In genomic region chr16:10980811-10981210, GRCh38 we compare ENCODE assay signal across 17 cellular contexts. TPM values are rescaled to one million over a fixed set of nuclear protein-coding genes. Genes with fewer than 3 reads are reported as not detected.
A peak's percentile ranks its signal among the peaks of the same experiment; 100 is the strongest.
DNase-seq lines count a peak whose midpoint lies in the region; ATAC-seq and TF ChIP-seq lines count a peak whose summit lies in the region.
"Had no signal": no experiment of that assay in that cellular context is flagged by ENCODE, and none has a peak within 500 bp of the region (broad histone marks: within the 10 kb centered on the region; RNA-seq: fewer than 3 reads in every experiment).

No MANE protein-coding gene starts in this region.

- ATAC-seq in DND-41 (ENCODE audit: insufficient read depth, low read depth) (no peak), GM21619 (IDR thresholded peaks at IDR 0.05; ENCODE audit: unreplicated experiment) (no peak)
- no peak for ATAC-seq in stimulated activated effector memory CD8-positive, alpha-beta T cell treated with anti-CD3 and anti-CD28 coated beads, Interleukin-12 subunit alpha, Interleukin-12 subunit beta, amount 100 ng/mL, for 72 hours
- ATAC-seq: activated naive CD8-positive, alpha-beta T cell treated with anti-CD3 and anti-CD28 coated beads, Interleukin-2, amount 50 U/mL, for 24 hours had no signal

- H3K27ac Mint-ChIP-seq in stimulated activated effector memory CD8-positive, alpha-beta T cell treated with anti-CD3 and anti-CD28 coated beads, Interleukin-12 subunit alpha, Interleukin-12 subunit beta, amount 100 ng/mL, for 72 hours, result peak overlapping the region; percentile 29
- H3K27ac Mint-ChIP-seq in activated T-helper 1 cell treated with anti-CD3 and anti-CD28 coated beads, Interleukin-12 subunit alpha, Interleukin-12 subunit beta, Interleukin-2, Interleukin-4 antibody, amounts not matched to agents 30 ng/mL and 10 ng/mL and 1 ng/mL, durations not matched to agents 14 hours and 24 hours and 36 hours, result no peak overlapping the region
- H3K27ac Mint-ChIP-seq: activated naive CD8-positive, alpha-beta T cell treated with anti-CD3 and anti-CD28 coated beads, Interleukin-2, amount 50 U/mL, for 24 hours; stimulated activated naive CD8-positive, alpha-beta T cell treated with anti-CD3 and anti-CD28 coated beads, Interleukin-15, Interleukin-2, amounts not matched to agents 100 ng/mL and 50 ng/mL, for 24 hours had no signal

- intact Hi-C loops in activated T-helper 1 cell treated with anti-CD3 and anti-CD28 coated beads, Interleukin-12 subunit alpha, Interleukin-12 subunit beta, Interleukin-2, Interleukin-4 antibody, amounts not matched to agents 30 ng/mL and 10 ng/mL and 1 ng/mL, durations not matched to agents 14 hours and 24 hours and 36 hours (cut with micrococcal nuclease), result no loop called here

- no peaks in the 10 kb centered on the region for H3K9me3 Mint-ChIP-seq in stimulated activated effector memory CD8-positive, alpha-beta T cell treated with anti-CD3 and anti-CD28 coated beads, Interleukin-12 subunit alpha, Interleukin-12 subunit beta, amount 100 ng/mL, for 72 hours
- no peaks in the 10 kb centered on the region for H3K9me3 Mint-ChIP-seq in activated T-helper 1 cell treated with anti-CD3 and anti-CD28 coated beads, Interleukin-12 subunit alpha, Interleukin-12 subunit beta, Interleukin-2, Interleukin-4 antibody, amounts not matched to agents 30 ng/mL and 10 ng/mL and 1 ng/mL, durations not matched to agents 14 hours and 24 hours and 36 hours
- H3K9me3 Mint-ChIP-seq: activated naive CD8-positive, alpha-beta T cell treated with anti-CD3 and anti-CD28 coated beads, Interleukin-2, amount 50 U/mL, for 24 hours; stimulated activated naive CD8-positive, alpha-beta T cell treated with anti-CD3 and anti-CD28 coated beads, Interleukin-15, Interleukin-2, amounts not matched to agents 100 ng/mL and 50 ng/mL, for 24 hours had no signal

- CTCF ChIA-PET in RWPE1 (lab: Yijun Ruan, JAX), result interaction anchor here (1.0 to 2.3 kb wide), 3 partner anchors 10 to 276 kb away, joined by 3 to 8 read pairs (median 4); no protein-coding TSS in a partner anchor

- H3K4me1 Mint-ChIP-seq in stimulated activated effector memory CD8-positive, alpha-beta T cell treated with anti-CD3 and anti-CD28 coated beads, Interleukin-12 subunit alpha, Interleukin-12 subunit beta, amount 100 ng/mL, for 72 hours, result peaks cover 44% of the 10 kb centered on the region
- H3K4me1 Mint-ChIP-seq in activated T-helper 1 cell treated with anti-CD3 and anti-CD28 coated beads, Interleukin-12 subunit alpha, Interleukin-12 subunit beta, Interleukin-2, Interleukin-4 antibody, amounts not matched to agents 30 ng/mL and 10 ng/mL and 1 ng/mL, durations not matched to agents 14 hours and 24 hours and 36 hours (ENCODE audit: low read depth), result peaks cover 72% of the 10 kb centered on the region

- H3K36me3 ChIP-seq in DND-41 (ENCODE audit: insufficient read depth, low read length) (peaks cover 73% of the 10 kb centered on the region), osteoblast (ENCODE audit: insufficient read depth, low read length) (peaks cover 13% of the 10 kb centered on the region)
- H3K36me3 ChIP-seq: cardiac muscle cell had no signal

- H3K4me1 ChIP-seq in DND-41 (ENCODE audit: insufficient read depth, low read length), result peaks cover 7% of the 10 kb centered on the region; the same call in 1 of the 2 replicates
- peaks cover 8% of the 10 kb centered on the region for H3K4me1 ChIP-seq in osteoblast (ENCODE audit: insufficient read depth, low read length)

- H3K27ac ChIP-seq in DND-41 (ENCODE audit: low read length) (peak overlapping the region; percentile 50; the same call in 1 of the 2 replicates), RWPE1 (peak overlapping the region; percentile 79; the same call in 1 of the 2 replicates), epithelial cell of prostate (peak overlapping the region; percentile 54), osteoblast (ENCODE audit: low read depth, low read length) (no peak overlapping the region)
- H3K27ac ChIP-seq: cardiac muscle cell had no signal

- H3K4me3 ChIP-seq in DND-41 (ENCODE audit: low read depth in 1 of 2, low read length in 2 of 2), result no peak overlapping the region
- no peak overlapping the region for H3K4me3 ChIP-seq in osteoblast (ENCODE audit: insufficient read depth, low read length)
- H3K4me3 ChIP-seq: cardiac muscle cell had no signal

- POLR2A ChIA-PET in RWPE1 (lab: Yijun Ruan, JAX; ENCODE audit: low non-redundant PET), result no interaction called here

- H3K79me2 ChIP-seq in DND-41 (ENCODE audit: insufficient read depth, low read length), result no peaks in the 10 kb centered on the region
- H3K79me2 ChIP-seq in osteoblast (ENCODE audit: insufficient read depth, low read length), result no peaks in the 10 kb centered on the region

- no peak overlapping the region for H3K9ac ChIP-seq in DND-41 (ENCODE audit: low read depth, low read length)

- peak overlapping the region; percentile 75 for H3K4me3 Mint-ChIP-seq in stimulated activated effector memory CD8-positive, alpha-beta T cell treated with anti-CD3 and anti-CD28 coated beads, Interleukin-12 subunit alpha, Interleukin-12 subunit beta, amount 100 ng/mL, for 72 hours
- H3K4me3 Mint-ChIP-seq in activated T-helper 1 cell treated with anti-CD3 and anti-CD28 coated beads, Interleukin-12 subunit alpha, Interleukin-12 subunit beta, Interleukin-2, Interleukin-4 antibody, amounts not matched to agents 30 ng/mL and 10 ng/mL and 1 ng/mL, durations not matched to agents 14 hours and 24 hours and 36 hours, result no peak overlapping the region
- H3K4me3 Mint-ChIP-seq: activated naive CD8-positive, alpha-beta T cell treated with anti-CD3 and anti-CD28 coated beads, Interleukin-2, amount 50 U/mL, for 24 hours; stimulated activated naive CD8-positive, alpha-beta T cell treated with anti-CD3 and anti-CD28 coated beads, Interleukin-15, Interleukin-2, amounts not matched to agents 100 ng/mL and 50 ng/mL, for 24 hours had no signal

- H3K27me3 Mint-ChIP-seq in activated T-helper 1 cell treated with anti-CD3 and anti-CD28 coated beads, Interleukin-12 subunit alpha, Interleukin-12 subunit beta, Interleukin-2, Interleukin-4 antibody, amounts not matched to agents 30 ng/mL and 10 ng/mL and 1 ng/mL, durations not matched to agents 14 hours and 24 hours and 36 hours (ENCODE audit: insufficient read depth), result no peaks in the 10 kb centered on the region
- H3K27me3 Mint-ChIP-seq: activated naive CD8-positive, alpha-beta T cell treated with anti-CD3 and anti-CD28 coated beads, Interleukin-2, amount 50 U/mL, for 24 hours; stimulated activated naive CD8-positive, alpha-beta T cell treated with anti-CD3 and anti-CD28 coated beads, Interleukin-15, Interleukin-2, amounts not matched to agents 100 ng/mL and 50 ng/mL, for 24 hours had no signal

- peaks cover 78% of the 10 kb centered on the region for H3K36me3 Mint-ChIP-seq in stimulated activated effector memory CD8-positive, alpha-beta T cell treated with anti-CD3 and anti-CD28 coated beads, Interleukin-12 subunit alpha, Interleukin-12 subunit beta, amount 100 ng/mL, for 72 hours
- peaks cover 45% of the 10 kb centered on the region for H3K36me3 Mint-ChIP-seq in activated T-helper 1 cell treated with anti-CD3 and anti-CD28 coated beads, Interleukin-12 subunit alpha, Interleukin-12 subunit beta, Interleukin-2, Interleukin-4 antibody, amounts not matched to agents 30 ng/mL and 10 ng/mL and 1 ng/mL, durations not matched to agents 14 hours and 24 hours and 36 hours (ENCODE audit: low read depth)

- H3K4me2 ChIP-seq in DND-41 (ENCODE audit: insufficient read depth, low read length) (no peak overlapping the region), osteoblast (ENCODE audit: insufficient read depth, low read length) (no peak overlapping the region)

- no peak for DNase-seq in DND-41
- no peak for DNase-seq in RWPE1 (ENCODE audit: low spot score)
- DNase-seq in epithelial cell of prostate (ENCODE audit: low read depth, low spot score), result no peak
- DNase-seq in stimulated activated effector memory CD8-positive, alpha-beta T cell treated with anti-CD3 and anti-CD28 coated beads, Interleukin-12 subunit alpha, Interleukin-12 subunit beta, amount 100 ng/mL, for 72 hours (ENCODE audit: low spot score in 2 of 2), result no peak
- no peak for DNase-seq in activated T-helper 1 cell treated with anti-CD3 and anti-CD28 coated beads, Interleukin-12 subunit alpha, Interleukin-12 subunit beta, Interleukin-2, Interleukin-4 antibody, amounts not matched to agents 30 ng/mL and 10 ng/mL and 1 ng/mL, durations not matched to agents 14 hours and 24 hours and 36 hours (ENCODE audit: low spot score)
- DNase-seq in osteoblast (ENCODE audit: insufficient read length, low spot score, missing footprints), result no peak
- DNase-seq: activated CD4-positive, CD25-positive, alpha-beta regulatory T cell treated with anti-CD3 and anti-CD28 coated beads, Interleukin-2, amount 50 U/mL, for 72 hours; activated naive CD8-positive, alpha-beta T cell treated with anti-CD3 and anti-CD28 coated beads, Interleukin-2, amount 50 U/mL, for 24 hours; activated T-cell treated with anti-CD3 and anti-CD28 coated beads for 4 hours; effector memory CD4-positive, alpha-beta T cell; EL; NCI-H2029 treated with DMSO at 0.1 percent for 48 hours; NCI-H510A treated with DMSO at 0.1 percent for 48 hours; SIG-M5 had no signal

- no peaks in the 10 kb centered on the region for H4K20me1 ChIP-seq in DND-41 (ENCODE audit: insufficient read depth, low read length)
- no peaks in the 10 kb centered on the region for H4K20me1 ChIP-seq in osteoblast (ENCODE audit: insufficient read depth, low read length)

- TF ChIP-seq CTCF in DND-41 (IDR thresholded peaks at IDR 0.05; ENCODE audit: borderline replicate concordance, extremely low read depth, low read length, poor library complexity, severe bottlenecking), result no peak
- no peak for TF ChIP-seq CTCF in RWPE1 (conservative IDR thresholded peaks at IDR 0.05; ENCODE audit: low read depth)
- no peak for TF ChIP-seq CTCF in osteoblast (IDR thresholded peaks at IDR 0.05; ENCODE audit: extremely low read depth, low read depth, low read length)

- H3K9me3 ChIP-seq in DND-41 (ENCODE audit: insufficient read depth, low read length, severe bottlenecking), result no peaks in the 10 kb centered on the region
- H3K9me3 ChIP-seq in osteoblast (ENCODE audit: low read depth, low read length), result no peaks in the 10 kb centered on the region

- H2AFZ ChIP-seq in DND-41 (ENCODE audit: low read depth, low read length) (no peak overlapping the region), osteoblast (ENCODE audit: low read length) (no peak overlapping the region)

- H3K27me3 ChIP-seq in DND-41 (ENCODE audit: insufficient read depth, low read length, poor library complexity) (no peaks in the 10 kb centered on the region), osteoblast (ENCODE audit: insufficient read depth, low read length) (no peaks in the 10 kb centered on the region)
- H3K27me3 ChIP-seq: cardiac muscle cell had no signal

RNA-seq across cellular contexts. Expression of gene CLEC16A, which starts 36.4 kb away (rescaled TPM):
- 36.3 and 37.4 TPM in 2 replicates for total RNA-seq in activated T-helper 1 cell treated with anti-CD3 and anti-CD28 coated beads, Interleukin-12 subunit alpha, Interleukin-12 subunit beta, Interleukin-2, Interleukin-4 antibody, amounts not matched to agents 30 ng/mL and 10 ng/mL and 1 ng/mL, durations not matched to agents 14 hours and 24 hours and 36 hours
- 18.9 and 25.7 TPM in 2 replicates for total RNA-seq in osteoblast

RNA-seq across cellular contexts. Expression of gene DEXI, which starts 38.5 kb away (rescaled TPM):
- total RNA-seq in activated T-helper 1 cell treated with anti-CD3 and anti-CD28 coated beads, Interleukin-12 subunit alpha, Interleukin-12 subunit beta, Interleukin-2, Interleukin-4 antibody, amounts not matched to agents 30 ng/mL and 10 ng/mL and 1 ng/mL, durations not matched to agents 14 hours and 24 hours and 36 hours, result 36.2 and 40.8 TPM in 2 replicates
- 32.7 and 34.0 TPM in 2 replicates for total RNA-seq in osteoblast
